In genomic region chrX:38985375-38985774, GRCh38 we compare ENCODE assay signal across 7 cellular contexts.
DNase-seq lines count a peak whose midpoint lies in the region; ATAC-seq lines count a peak whose summit lies in the region.

No MANE protein-coding gene starts in this region.

- ATAC-seq in GM21786 (IDR thresholded peaks at IDR 0.05; ENCODE audit: unreplicated experiment): peak; percentile 52
- no peak for ATAC-seq in HG03159 (IDR thresholded peaks at IDR 0.05; ENCODE audit: unreplicated experiment)

- peak; percentile 30 for DNase-seq in D341Med (ENCODE audit: low spot score)
- DNase-seq in RPMI7951 (ENCODE audit: low read depth): peak; percentile 18
- peak; percentile 17 for DNase-seq in iPS-NIHi11 (ENCODE audit: low spot score)
- DNase-seq in amniotic stem cell (lab: John Stamatoyannopoulos, UW): no peak
- no peak for DNase-seq in medulla oblongata (ENCODE audit: extremely low spot score)

Comparison
In these comparisons a context has a peak if more than half of its experiments do, and no peak if none do; other contexts are left out.
1. DNase-seq: peak in D341Med (single experiment), RPMI7951 (single experiment) and iPS-NIHi11 (single experiment); none in amniotic stem cell (single experiment) and medulla oblongata (single experiment).